Comparison of ENCODE assay signal across 29 cellular contexts in the genomic region with DNA sequence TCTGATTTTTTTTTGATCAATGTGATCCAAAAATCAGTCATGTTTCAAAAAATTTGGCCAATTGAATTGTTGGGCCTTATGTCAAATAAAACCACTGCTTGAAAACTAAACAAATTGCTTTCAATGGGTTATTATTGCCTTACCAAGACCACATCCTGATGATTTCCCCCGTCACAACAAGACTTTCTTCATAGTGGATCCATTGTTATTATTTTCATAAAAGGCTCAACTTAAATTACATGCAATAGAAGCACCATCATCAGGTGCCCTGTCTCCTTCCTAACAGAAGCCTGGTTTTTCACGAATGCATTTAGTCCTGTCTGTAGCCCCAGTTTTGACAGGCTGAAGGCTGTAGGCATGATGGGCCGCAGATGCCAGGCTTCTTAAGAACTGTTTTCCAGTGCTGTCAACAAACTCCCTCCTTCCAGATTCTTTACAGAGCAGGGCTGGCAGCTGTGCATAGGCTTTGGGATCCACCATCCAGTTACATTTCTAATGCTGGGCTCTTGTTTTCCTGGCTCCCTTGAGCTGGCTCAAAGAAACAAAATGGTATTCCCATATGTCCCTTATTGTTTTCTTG.
"Had no signal": no experiment of that assay in that cellular context is flagged by ENCODE, and none has a peak within 500 bp of the region (broad histone marks: within the 10 kb centered on the region; RNA-seq: fewer than 3 reads in every experiment).

No MANE protein-coding gene starts in this region.

- H3K36me3 Mint-ChIP-seq: neural progenitor cell; stimulated activated effector memory CD8-positive, alpha-beta T cell treated with anti-CD3 and anti-CD28 coated beads, Interleukin-12 subunit alpha, Interleukin-12 subunit beta, amount 100 ng/mL, for 72 hours; type B pancreatic cell had no signal

- H3K4me2 ChIP-seq: neural progenitor cell had no signal

- H2AFZ ChIP-seq: neural progenitor cell, parathyroid adenoma had no signal

- H3K4me3 Mint-ChIP-seq: natural killer cell; nephron; neural progenitor cell; stimulated activated effector memory CD8-positive, alpha-beta T cell treated with anti-CD3 and anti-CD28 coated beads, Interleukin-12 subunit alpha, Interleukin-12 subunit beta, amount 100 ng/mL, for 72 hours; stimulated activated naive B cell treated with anti-CD40 and anti-IgM and Interleukin-4, amounts not matched to agents 10 μg/mL and 1 μg/mL and 100 μg/mL, for 72 hours; stimulated activated naive CD8-positive, alpha-beta T cell treated with anti-CD3 and anti-CD28 coated beads, Interleukin-15, Interleukin-2, amounts not matched to agents 100 ng/mL and 50 ng/mL, for 24 hours; type B pancreatic cell had no signal

- H3K27me3 ChIP-seq: neural progenitor cell, ovary, right lobe of liver, sigmoid colon, stomach, suprapubic skin, testis, tibial artery, transverse colon, upper lobe of right lung, uterus had no signal

- H3K4me3 ChIP-seq: neural progenitor cell, ovary, psoas muscle, right lobe of liver, sigmoid colon, stomach, suprapubic skin, testis, tibial artery, transverse colon, upper lobe of right lung, uterus had no signal

- H3K27ac ChIP-seq: neural progenitor cell, ovary, parathyroid adenoma, psoas muscle, right lobe of liver, sigmoid colon, stomach, suprapubic skin, testis, tibial artery, transverse colon, upper lobe of right lung, uterus had no signal

- H3K9me3 ChIP-seq: ovary, right lobe of liver, suprapubic skin, testis, upper lobe of right lung had no signal

- H3K36me3 ChIP-seq: neural progenitor cell, ovary, right lobe of liver, sigmoid colon, stomach, suprapubic skin, tibial artery, transverse colon, upper lobe of right lung, uterus had no signal

- H3K27ac Mint-ChIP-seq: natural killer cell; nephron; neural progenitor cell; progenitor cell of endocrine pancreas; stimulated activated effector memory CD8-positive, alpha-beta T cell treated with anti-CD3 and anti-CD28 coated beads, Interleukin-12 subunit alpha, Interleukin-12 subunit beta, amount 100 ng/mL, for 72 hours; stimulated activated naive B cell treated with anti-CD40 and anti-IgM and Interleukin-4, amounts not matched to agents 10 μg/mL and 1 μg/mL and 100 μg/mL, for 72 hours; stimulated activated naive CD8-positive, alpha-beta T cell treated with anti-CD3 and anti-CD28 coated beads, Interleukin-15, Interleukin-2, amounts not matched to agents 100 ng/mL and 50 ng/mL, for 24 hours; type B pancreatic cell had no signal

- H3K4me1 ChIP-seq: neural progenitor cell, parathyroid adenoma, psoas muscle, right lobe of liver, stomach, suprapubic skin, testis, tibial artery, transverse colon, upper lobe of right lung, uterus had no signal

- H3K27me3 Mint-ChIP-seq: progenitor cell of endocrine pancreas; stimulated activated naive B cell treated with anti-CD40 and anti-IgM and Interleukin-4, amounts not matched to agents 10 μg/mL and 1 μg/mL and 100 μg/mL, for 72 hours; stimulated activated naive CD8-positive, alpha-beta T cell treated with anti-CD3 and anti-CD28 coated beads, Interleukin-15, Interleukin-2, amounts not matched to agents 100 ng/mL and 50 ng/mL, for 24 hours; type B pancreatic cell had no signal

- ATAC-seq: natural killer cell; psoas muscle; right cardiac atrium; right lobe of liver; stimulated activated effector memory CD8-positive, alpha-beta T cell treated with anti-CD3 and anti-CD28 coated beads, Interleukin-12 subunit alpha, Interleukin-12 subunit beta, amount 100 ng/mL, for 72 hours; stimulated activated naive B cell treated with anti-CD40 and anti-IgM and Interleukin-4, amounts not matched to agents 10 μg/mL and 1 μg/mL and 100 μg/mL, for 72 hours; upper lobe of right lung had no signal

- H3K4me1 Mint-ChIP-seq: natural killer cell; nephron; neural progenitor cell; stimulated activated effector memory CD8-positive, alpha-beta T cell treated with anti-CD3 and anti-CD28 coated beads, Interleukin-12 subunit alpha, Interleukin-12 subunit beta, amount 100 ng/mL, for 72 hours; stimulated activated naive B cell treated with anti-CD40 and anti-IgM and Interleukin-4, amounts not matched to agents 10 μg/mL and 1 μg/mL and 100 μg/mL, for 72 hours had no signal

- DNase-seq: natural killer cell; occipital lobe; ovary; posterior cingulate gyrus; psoas muscle; right cardiac atrium; right lobe of liver; sigmoid colon; small intestine; stimulated activated CD4-positive, alpha-beta T cell treated with anti-CD3 and anti-CD28 coated beads, Interleukin-15, amount 100 ng/mL, for 24 hours; stimulated activated CD4-positive, alpha-beta T cell treated with anti-CD3 and anti-CD28 coated beads, Interleukin-2, amount 100 ng/mL, for 24 hours; stimulated activated CD4-positive, alpha-beta T cell treated with anti-CD3 and anti-CD28 coated beads, Interleukin-2, amount 100 ng/mL, for 48 hours; stimulated activated CD4-positive, alpha-beta T cell treated with anti-CD3 and anti-CD28 coated beads, Interleukin-4, amount 100 ng/mL, for 24 hours; stimulated activated naive B cell treated with anti-CD40 and anti-IgM and Interleukin-4, amounts not matched to agents 10 μg/mL and 1 μg/mL and 100 μg/mL, for 72 hours; stimulated activated naive CD4-positive, alpha-beta T cell treated with Interleukin-2 at 50 U/mL for 16 hours; stomach; testis; tibial artery; transverse colon; upper lobe of right lung; uterus had no signal

- H3K79me2 ChIP-seq: parathyroid adenoma had no signal
